ENCODE assay signal across 21 cellular contexts in the genomic region with DNA sequence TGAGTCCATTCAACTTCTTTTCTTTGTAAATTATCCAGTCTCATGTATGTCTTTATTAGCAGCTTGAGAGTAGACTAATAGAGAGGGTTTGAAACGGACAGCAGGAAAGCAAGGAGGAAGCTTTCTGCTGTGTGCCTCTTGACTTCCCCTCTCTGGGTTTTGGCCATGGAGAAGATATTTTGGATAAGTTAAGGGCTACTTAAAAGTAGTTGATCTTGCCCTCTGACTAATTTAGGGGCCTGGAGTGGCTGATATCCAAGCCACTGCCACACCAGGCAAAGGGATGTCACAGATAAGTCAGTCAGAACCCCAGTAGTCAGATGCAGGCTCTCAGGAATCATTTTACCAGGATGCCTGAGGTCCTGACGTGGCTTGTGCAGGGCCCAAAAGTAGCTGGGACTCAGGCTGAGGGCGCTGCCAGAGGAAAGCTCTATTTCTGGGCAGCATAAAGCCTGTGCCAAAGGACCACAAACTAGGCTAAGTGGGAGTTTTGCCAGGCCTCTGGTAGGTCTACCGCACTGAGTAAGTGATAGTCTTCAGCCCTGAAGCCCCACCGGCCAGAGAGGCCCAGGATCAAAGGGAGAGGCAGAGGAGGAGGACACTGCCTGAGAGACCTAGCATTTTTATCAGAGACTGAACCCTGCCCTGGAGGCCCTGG. TPM values are rescaled to one million over a fixed set of nuclear protein-coding genes. Genes with fewer than 3 reads are reported as not detected.
"Had no signal": no experiment of that assay in that cellular context is flagged by ENCODE, and none has a peak within 500 bp of the region (broad histone marks: within the 10 kb centered on the region; RNA-seq: fewer than 3 reads in every experiment).

No MANE protein-coding gene starts in this region.

- ATAC-seq: activated T-cell treated with anti-CD3 and anti-CD28 coated beads, Interleukin-2, amount 50 U/mL, for 72 hours; body of pancreas; effector memory CD8-positive, alpha-beta T cell; naive thymus-derived CD4-positive, alpha-beta T cell; sciatic nerve; stimulated activated naive CD8-positive, alpha-beta T cell treated with anti-CD3 and anti-CD28 coated beads, Interleukin-15, amount 100 ng/mL, for 72 hours had no signal

- H3K4me3 ChIP-seq: body of pancreas, lung, thoracic aorta, vagina had no signal

- H3K27ac Mint-ChIP-seq: activated CD4-positive, alpha-beta memory T cell treated with anti-CD3 and anti-CD28 coated beads, Interleukin-2, amount 10 ng/mL, durations not matched to agents 7 days and 5 days; activated naive CD4-positive, alpha-beta T cell treated with anti-CD3 and anti-CD28 coated beads for 36 hours; activated T-cell treated with anti-CD3 and anti-CD28 coated beads, Interleukin-2, amount 50 U/mL, for 72 hours; dendritic cell treated with granulocyte-macrophage colony-stimulating factor and Interleukin-4, amounts not matched to agents 40 ng/mL and 50 ng/mL, for 4 days; naive thymus-derived CD4-positive, alpha-beta T cell had no signal

- H3K4me3 Mint-ChIP-seq: activated CD4-positive, alpha-beta memory T cell treated with anti-CD3 and anti-CD28 coated beads, Interleukin-2, amount 10 ng/mL, durations not matched to agents 7 days and 5 days; activated naive CD4-positive, alpha-beta T cell treated with anti-CD3 and anti-CD28 coated beads for 36 hours; activated T-cell treated with anti-CD3 and anti-CD28 coated beads, Interleukin-2, amount 50 U/mL, for 72 hours; central memory CD8-positive, alpha-beta T cell; dendritic cell treated with granulocyte-macrophage colony-stimulating factor and Interleukin-4, amounts not matched to agents 40 ng/mL and 50 ng/mL, for 4 days; effector memory CD8-positive, alpha-beta T cell; naive thymus-derived CD4-positive, alpha-beta T cell; stimulated activated naive CD8-positive, alpha-beta T cell treated with anti-CD3 and anti-CD28 coated beads, Interleukin-15, amount 100 ng/mL, for 72 hours had no signal

- H3K4me1 ChIP-seq: body of pancreas, vagina had no signal

- H3K4me1 Mint-ChIP-seq: activated CD4-positive, alpha-beta memory T cell treated with anti-CD3 and anti-CD28 coated beads, Interleukin-2, amount 10 ng/mL, durations not matched to agents 7 days and 5 days; central memory CD8-positive, alpha-beta T cell; stimulated activated naive CD8-positive, alpha-beta T cell treated with anti-CD3 and anti-CD28 coated beads, Interleukin-15, amount 100 ng/mL, for 72 hours had no signal

- H3K27me3 ChIP-seq: body of pancreas, vagina had no signal

- H3K9me3 Mint-ChIP-seq: activated CD4-positive, alpha-beta memory T cell treated with anti-CD3 and anti-CD28 coated beads, Interleukin-2, amount 10 ng/mL, durations not matched to agents 7 days and 5 days; activated naive CD4-positive, alpha-beta T cell treated with anti-CD3 and anti-CD28 coated beads for 36 hours; activated T-cell treated with anti-CD3 and anti-CD28 coated beads, Interleukin-2, amount 50 U/mL, for 72 hours; dendritic cell treated with granulocyte-macrophage colony-stimulating factor and Interleukin-4, amounts not matched to agents 40 ng/mL and 50 ng/mL, for 4 days; effector memory CD8-positive, alpha-beta T cell; stimulated activated naive CD8-positive, alpha-beta T cell treated with anti-CD3 and anti-CD28 coated beads, Interleukin-15, amount 100 ng/mL, for 72 hours had no signal

- H3K27ac ChIP-seq: body of pancreas, epithelial cell of prostate, vagina, VCaP had no signal

- H3K36me3 ChIP-seq: thoracic aorta, vagina had no signal

- DNase-seq: activated CD4-positive, alpha-beta memory T cell treated with anti-CD3 and anti-CD28 coated beads, Interleukin-2, amount 10 ng/mL, durations not matched to agents 7 days and 5 days; activated naive CD4-positive, alpha-beta T cell treated with anti-CD3 and anti-CD28 coated beads for 36 hours; activated T-cell treated with anti-CD3 and anti-CD28 coated beads, Interleukin-2, amount 50 U/mL, for 72 hours; body of pancreas; effector memory CD8-positive, alpha-beta T cell; hippocampal formation; kidney glomerular epithelial cell; naive thymus-derived CD4-positive, alpha-beta T cell; stimulated activated CD4-positive, alpha-beta T cell treated with anti-CD3 and anti-CD28 coated beads, Interleukin-2, amount 100 ng/mL, for 48 hours; stimulated activated CD8-positive, alpha-beta memory T cell treated with anti-CD3 and anti-CD28 coated beads, Interleukin-4, amount 100 ng/mL, for 48 hours; stimulated activated naive CD8-positive, alpha-beta T cell treated with anti-CD3 and anti-CD28 coated beads, Interleukin-15, amount 100 ng/mL, for 72 hours had no signal

- H3K9me3 ChIP-seq: body of pancreas, thoracic aorta, vagina had no signal

RNA-seq across cellular contexts. Expression of a gene that starts 41.6 kb away (rescaled TPM):
- total RNA-seq: activated CD4-positive, alpha-beta memory T cell treated with anti-CD3 and anti-CD28 coated beads, Interleukin-2, amount 10 ng/mL, durations not matched to agents 7 days and 5 days; activated naive CD4-positive, alpha-beta T cell treated with anti-CD3 and anti-CD28 coated beads for 36 hours; activated T-cell treated with anti-CD3 and anti-CD28 coated beads, Interleukin-2, amount 50 U/mL, for 72 hours; naive thymus-derived CD4-positive, alpha-beta T cell; posterior vena cava; sciatic nerve; T-helper 2 cell treated with Interferon-gamma antibody and Interleukin-4, amounts not matched to agents 100 ng/mL and 5 ng/mL, for 36 hours; vagina had no signal
- polyA plus RNA-seq: naive thymus-derived CD4-positive, alpha-beta T cell had no signal
